In genomic region chr6:44620922-44621321, GRCh38 we compare ENCODE assay signal across 2 cellular contexts.
TF ChIP-seq lines count a peak whose summit lies in the region.

No MANE protein-coding gene starts in this region.

TF ChIP-seq in GM23338, 12 proteins besides CTCF, POLR2A, EP300 and RAD21:
- TF ChIP-seq, protein P1, sequence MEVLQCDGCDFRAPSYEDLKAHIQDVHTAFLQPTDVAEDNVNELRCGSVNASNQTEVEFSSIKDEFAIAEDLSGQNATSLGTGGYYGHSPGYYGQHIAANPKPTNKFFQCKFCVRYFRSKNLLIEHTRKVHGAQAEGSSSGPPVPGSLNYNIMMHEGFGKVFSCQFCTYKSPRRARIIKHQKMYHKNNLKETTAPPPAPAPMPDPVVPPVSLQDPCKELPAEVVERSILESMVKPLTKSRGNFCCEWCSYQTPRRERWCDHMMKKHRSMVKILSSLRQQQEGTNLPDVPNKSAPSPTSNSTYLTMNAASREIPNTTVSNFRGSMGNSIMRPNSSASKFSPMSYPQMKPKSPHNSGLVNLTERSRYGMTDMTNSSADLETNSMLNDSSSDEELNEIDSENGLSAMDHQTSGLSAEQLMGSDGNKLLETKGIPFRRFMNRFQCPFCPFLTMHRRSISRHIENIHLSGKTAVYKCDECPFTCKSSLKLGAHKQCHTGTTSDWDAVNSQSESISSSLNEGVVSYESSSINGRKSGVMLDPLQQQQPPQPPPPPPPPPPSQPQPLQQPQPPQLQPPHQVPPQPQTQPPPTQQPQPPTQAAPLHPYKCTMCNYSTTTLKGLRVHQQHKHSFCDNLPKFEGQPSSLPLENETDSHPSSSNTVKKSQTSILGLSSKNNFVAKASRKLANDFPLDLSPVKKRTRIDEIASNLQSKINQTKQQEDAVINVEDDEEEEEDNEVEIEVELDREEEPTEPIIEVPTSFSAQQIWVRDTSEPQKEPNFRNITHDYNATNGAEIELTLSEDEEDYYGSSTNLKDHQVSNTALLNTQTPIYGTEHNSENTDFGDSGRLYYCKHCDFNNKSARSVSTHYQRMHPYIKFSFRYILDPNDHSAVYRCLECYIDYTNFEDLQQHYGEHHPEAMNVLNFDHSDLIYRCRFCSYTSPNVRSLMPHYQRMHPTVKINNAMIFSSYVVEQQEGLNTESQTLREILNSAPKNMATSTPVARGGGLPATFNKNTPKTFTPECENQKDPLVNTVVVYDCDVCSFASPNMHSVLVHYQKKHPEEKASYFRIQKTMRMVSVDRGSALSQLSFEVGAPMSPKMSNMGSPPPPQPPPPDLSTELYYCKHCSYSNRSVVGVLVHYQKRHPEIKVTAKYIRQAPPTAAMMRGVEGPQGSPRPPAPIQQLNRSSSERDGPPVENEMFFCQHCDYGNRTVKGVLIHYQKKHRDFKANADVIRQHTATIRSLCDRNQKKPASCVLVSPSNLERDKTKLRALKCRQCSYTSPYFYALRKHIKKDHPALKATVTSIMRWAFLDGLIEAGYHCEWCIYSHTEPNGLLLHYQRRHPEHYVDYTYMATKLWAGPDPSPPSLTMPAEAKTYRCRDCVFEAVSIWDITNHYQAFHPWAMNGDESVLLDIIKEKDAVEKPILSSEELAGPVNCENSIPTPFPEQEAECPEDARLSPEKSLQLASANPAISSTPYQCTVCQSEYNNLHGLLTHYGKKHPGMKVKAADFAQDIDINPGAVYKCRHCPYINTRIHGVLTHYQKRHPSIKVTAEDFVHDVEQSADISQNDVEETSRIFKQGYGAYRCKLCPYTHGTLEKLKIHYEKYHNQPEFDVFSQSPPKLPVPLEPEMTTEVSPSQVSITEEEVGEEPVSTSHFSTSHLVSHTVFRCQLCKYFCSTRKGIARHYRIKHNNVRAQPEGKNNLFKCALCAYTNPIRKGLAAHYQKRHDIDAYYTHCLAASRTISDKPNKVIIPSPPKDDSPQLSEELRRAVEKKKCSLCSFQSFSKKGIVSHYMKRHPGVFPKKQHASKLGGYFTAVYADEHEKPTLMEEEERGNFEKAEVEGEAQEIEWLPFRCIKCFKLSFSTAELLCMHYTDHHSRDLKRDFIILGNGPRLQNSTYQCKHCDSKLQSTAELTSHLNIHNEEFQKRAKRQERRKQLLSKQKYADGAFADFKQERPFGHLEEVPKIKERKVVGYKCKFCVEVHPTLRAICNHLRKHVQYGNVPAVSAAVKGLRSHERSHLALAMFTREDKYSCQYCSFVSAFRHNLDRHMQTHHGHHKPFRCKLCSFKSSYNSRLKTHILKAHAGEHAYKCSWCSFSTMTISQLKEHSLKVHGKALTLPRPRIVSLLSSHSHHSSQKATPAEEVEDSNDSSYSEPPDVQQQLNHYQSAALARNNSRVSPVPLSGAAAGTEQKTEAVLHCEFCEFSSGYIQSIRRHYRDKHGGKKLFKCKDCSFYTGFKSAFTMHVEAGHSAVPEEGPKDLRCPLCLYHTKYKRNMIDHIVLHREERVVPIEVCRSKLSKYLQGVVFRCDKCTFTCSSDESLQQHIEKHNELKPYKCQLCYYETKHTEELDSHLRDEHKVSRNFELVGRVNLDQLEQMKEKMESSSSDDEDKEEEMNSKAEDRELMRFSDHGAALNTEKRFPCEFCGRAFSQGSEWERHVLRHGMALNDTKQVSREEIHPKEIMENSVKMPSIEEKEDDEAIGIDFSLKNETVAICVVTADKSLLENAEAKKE (CRISPR knock-in tag; IDR thresholded peaks at IDR 0.05) = peak; percentile 76; the same call in 1 of the 2 replicates
- no peak for TF ChIP-seq POLR2AphosphoS5 (IDR thresholded peaks at IDR 0.05; ENCODE audit: low read depth)
TF ChIP-seq in GM23338: peak in this region for 1.

TF ChIP-seq in WTC11, 78 proteins besides CTCF, POLR2A, EP300 and RAD21 (continued from another document):
- TF ChIP-seq, protein P2, sequence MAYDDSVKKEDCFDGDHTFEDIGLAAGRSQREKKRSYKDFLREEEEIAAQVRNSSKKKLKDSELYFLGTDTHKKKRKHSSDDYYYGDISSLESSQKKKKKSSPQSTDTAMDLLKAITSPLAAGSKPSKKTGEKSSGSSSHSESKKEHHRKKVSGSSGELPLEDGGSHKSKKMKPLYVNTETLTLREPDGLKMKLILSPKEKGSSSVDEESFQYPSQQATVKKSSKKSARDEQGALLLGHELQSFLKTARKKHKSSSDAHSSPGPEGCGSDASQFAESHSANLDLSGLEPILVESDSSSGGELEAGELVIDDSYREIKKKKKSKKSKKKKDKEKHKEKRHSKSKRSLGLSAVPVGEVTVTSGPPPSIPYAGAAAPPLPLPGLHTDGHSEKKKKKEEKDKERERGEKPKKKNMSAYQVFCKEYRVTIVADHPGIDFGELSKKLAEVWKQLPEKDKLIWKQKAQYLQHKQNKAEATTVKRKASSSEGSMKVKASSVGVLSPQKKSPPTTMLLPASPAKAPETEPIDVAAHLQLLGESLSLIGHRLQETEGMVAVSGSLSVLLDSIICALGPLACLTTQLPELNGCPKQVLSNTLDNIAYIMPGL (CRISPR knock-in tag; IDR thresholded peaks at IDR 0.05) = no peak
- TF ChIP-seq ZNF512 (CRISPR knock-in tag; IDR thresholded peaks at IDR 0.05; ENCODE audit: borderline replicate concordance) = no peak
- no peak for TF ChIP-seq GTF2I (CRISPR knock-in tag; conservative IDR thresholded peaks at IDR 0.05)
- no peak for TF ChIP-seq TP53 (CRISPR knock-in tag; IDR thresholded peaks at IDR 0.05)
- TF ChIP-seq, protein P3, sequence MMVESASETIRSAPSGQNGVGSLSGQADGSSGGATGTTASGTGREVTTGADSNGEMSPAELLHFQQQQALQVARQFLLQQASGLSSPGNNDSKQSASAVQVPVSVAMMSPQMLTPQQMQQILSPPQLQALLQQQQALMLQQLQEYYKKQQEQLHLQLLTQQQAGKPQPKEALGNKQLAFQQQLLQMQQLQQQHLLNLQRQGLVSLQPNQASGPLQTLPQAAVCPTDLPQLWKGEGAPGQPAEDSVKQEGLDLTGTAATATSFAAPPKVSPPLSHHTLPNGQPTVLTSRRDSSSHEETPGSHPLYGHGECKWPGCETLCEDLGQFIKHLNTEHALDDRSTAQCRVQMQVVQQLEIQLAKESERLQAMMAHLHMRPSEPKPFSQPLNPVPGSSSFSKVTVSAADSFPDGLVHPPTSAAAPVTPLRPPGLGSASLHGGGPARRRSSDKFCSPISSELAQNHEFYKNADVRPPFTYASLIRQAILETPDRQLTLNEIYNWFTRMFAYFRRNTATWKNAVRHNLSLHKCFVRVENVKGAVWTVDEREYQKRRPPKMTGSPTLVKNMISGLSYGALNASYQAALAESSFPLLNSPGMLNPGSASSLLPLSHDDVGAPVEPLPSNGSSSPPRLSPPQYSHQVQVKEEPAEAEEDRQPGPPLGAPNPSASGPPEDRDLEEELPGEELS (CRISPR knock-in tag; IDR thresholded peaks at IDR 0.05) = no peak
